11 cellular contexts compared by ENCODE assay signal in the genomic region with DNA sequence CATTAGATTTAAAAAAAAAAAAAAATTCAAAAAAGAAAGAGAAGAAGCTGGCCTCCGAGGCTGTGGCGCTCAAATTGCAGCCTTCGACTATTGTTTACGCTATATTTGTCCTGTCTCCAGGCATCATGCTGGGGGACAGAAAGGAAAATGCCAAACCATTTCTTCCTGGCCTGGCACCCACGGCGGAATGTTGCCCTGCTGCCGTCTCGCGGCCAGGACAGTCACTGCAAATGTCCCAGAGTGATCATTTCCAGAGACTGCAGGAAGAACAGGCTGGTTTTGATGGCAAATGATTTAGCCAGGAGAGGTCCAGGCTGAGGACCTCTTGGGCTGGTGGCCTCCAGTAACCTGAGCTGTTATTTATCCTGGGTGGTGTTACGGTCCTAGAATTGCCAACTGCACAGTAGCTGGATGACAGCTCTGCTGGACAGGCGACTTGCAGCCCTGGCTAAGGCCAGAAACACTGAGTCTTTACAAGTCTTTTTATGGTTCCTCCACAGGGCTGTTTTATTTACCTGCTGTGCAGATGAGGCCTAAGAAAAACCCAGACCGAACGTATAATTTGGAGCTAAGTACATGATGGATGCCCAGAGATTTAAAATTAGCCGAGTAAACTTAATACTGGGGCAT. TPM values are rescaled to one million over a fixed set of nuclear protein-coding genes. Genes with fewer than 3 reads are reported as not detected.
A peak's percentile ranks its signal among the peaks of the same experiment; 100 is the strongest.
DNase-seq lines count a peak whose midpoint lies in the region; ATAC-seq, FAIRE-seq and TF ChIP-seq lines count a peak whose summit lies in the region.
"Had no signal": no experiment of that assay in that cellular context is flagged by ENCODE, and none has a peak within 500 bp of the region (broad histone marks: within the 10 kb centered on the region; RNA-seq: fewer than 3 reads in every experiment).

No MANE protein-coding gene starts in this region.

- H3K9me3 ChIP-seq in H1 (ENCODE audit: insufficient read depth in 2 of 2, low read depth in 1 of 2, low read length in 1 of 2): no peaks in the 10 kb centered on the region

- 79% methylated on average over 14 of the region's 14 CpGs; no CpG with 5 or more reads in 1 of the 2 experiments for WGBS in H1 (ENCODE audit: extremely low coverage in 1 of 2, insufficient coverage in 1 of 2, insufficient read length in 1 of 2, insufficient replicate concordance in 2 of 2, low coverage in 1 of 2, low lambda C conversion rate in 2 of 2, missing lambda C conversion rate in 1 of 2), 2 experiments

- no peak for TF ChIP-seq POLR2A in H1 (IDR thresholded peaks at IDR 0.05; ENCODE audit: control extremely low read depth in 1 of 2, low read depth in 2 of 2, low read length in 2 of 2)

- ATAC-seq in HG03196 (IDR thresholded peaks at IDR 0.05; ENCODE audit: unreplicated experiment): no peak

- no peaks in the 10 kb centered on the region for H3K27me3 ChIP-seq in H1 (replicated peaks in 1 of 4; ENCODE audit: control insufficient read depth in 3 of 4, extremely low read depth in 1 of 4, insufficient read depth in 3 of 4, low read length in 3 of 4)
- H3K27me3 ChIP-seq: BLaER1 treated with 17β-estradiol and CSF1 and Interleukin-3, amounts not matched to agents 10 nM and 100 nM had no signal

- no peak overlapping the region for H4K8ac ChIP-seq in H1 (ENCODE audit: extremely low read depth, insufficient read depth, low read length)

- H3K4ac ChIP-seq in H1 (replicated peaks; ENCODE audit: insufficient read length, low read depth, low read length): no peak overlapping the region

- no peak overlapping the region for H3K4me3 ChIP-seq in H1 (ENCODE audit: extremely low read depth in 1 of 4, insufficient read depth in 2 of 4, low read depth in 3 of 4, low read length in 4 of 4)
- H3K4me3 ChIP-seq: BLaER1 treated with 17β-estradiol and CSF1 and Interleukin-3, amounts not matched to agents 10 nM and 100 nM; SK-N-MC had no signal

- no peaks in the 10 kb centered on the region for H3K23me2 ChIP-seq in H1 (ENCODE audit: low read depth, low read length)

- peak; percentile 9 to 25 (median 13); a peak in 3 of 4 replicates for TF ChIP-seq CTCF in H1 (IDR thresholded peaks at IDR 0.05; ENCODE audit: control extremely low read depth in 1 of 3, insufficient read depth in 1 of 3, low read depth in 1 of 3, low read length in 3 of 3)

- no peak overlapping the region for H3K4me2 ChIP-seq in H1 (ENCODE audit: insufficient read depth in 1 of 2, low read depth in 2 of 2, low read length in 2 of 2)
- H3K4me2 ChIP-seq: BLaER1 treated with 17β-estradiol and CSF1 and Interleukin-3, amounts not matched to agents 10 nM and 100 nM had no signal

- H3K18ac ChIP-seq in H1 (ENCODE audit: extremely low read depth, low read length): no peak overlapping the region

- no peak overlapping the region for H4K91ac ChIP-seq in H1 (replicated peaks; ENCODE audit: insufficient read length, low read length)

- no peaks in the 10 kb centered on the region for H3K36me3 ChIP-seq in H1 (ENCODE audit: control insufficient read depth in 2 of 4, insufficient read depth in 4 of 4, low read length in 3 of 4)
- H3K36me3 ChIP-seq: BLaER1 treated with 17β-estradiol and CSF1 and Interleukin-3, amounts not matched to agents 10 nM and 100 nM had no signal

- H2BK12ac ChIP-seq in H1 (ENCODE audit: low read depth, low read length): no peak overlapping the region

- no peak overlapping the region for H2BK15ac ChIP-seq in H1 (ENCODE audit: low read length)

- no peak overlapping the region for H2BK120ac ChIP-seq in H1 (replicated peaks; ENCODE audit: low read depth, low read length)

- H3K14ac ChIP-seq in H1 (ENCODE audit: insufficient read length): no peak overlapping the region

- peaks cover 0 to 2% (median 0%) of the 10 kb centered on the region in 4 experiments; a peak in 1 of 7 replicates for H3K4me1 ChIP-seq in H1 (replicated peaks in 1 of 4; ENCODE audit: control insufficient read depth in 3 of 4, insufficient read depth in 4 of 4, low read length in 3 of 4)

- no peak overlapping the region for H3K9ac ChIP-seq in H1 (replicated peaks in 1 of 4; ENCODE audit: extremely low read depth in 1 of 4, low read depth in 3 of 4, low read length in 3 of 4)
- H3K9ac ChIP-seq: BLaER1 treated with 17β-estradiol and CSF1 and Interleukin-3, amounts not matched to agents 10 nM and 100 nM had no signal

- H2AK5ac ChIP-seq in H1 (ENCODE audit: low read depth, low read length): no peak overlapping the region

- H2BK20ac ChIP-seq in H1 (ENCODE audit: low read length): no peak overlapping the region

- no peaks in the 10 kb centered on the region; a peak in 1 of 4 replicates for H3K79me2 ChIP-seq in H1 (ENCODE audit: control insufficient read depth in 1 of 2, insufficient read depth in 2 of 2, low read length in 2 of 2)

- no peak for FAIRE-seq in H1 (lab: Jason Lieb, UNC)
- FAIRE-seq: endometrium had no signal

- H2AFZ ChIP-seq in H1 (ENCODE audit: low read length): no peak overlapping the region

- peak in 1 of 2 experiments; percentile 35; a peak in 2 of 4 replicates for TF ChIP-seq RAD21 in H1 (IDR thresholded peaks at IDR 0.05 in 1 of 2, conservative IDR thresholded peaks at IDR 0.05 in 1 of 2; ENCODE audit: low read depth in 2 of 2, low read length in 2 of 2)

- H4K20me1 ChIP-seq in H1 (replicated peaks in 1 of 2; ENCODE audit: control insufficient read depth in 1 of 2, insufficient read depth in 2 of 2, low read length in 2 of 2): no peaks in the 10 kb centered on the region
- H4K20me1 ChIP-seq: BLaER1 treated with 17β-estradiol and CSF1 and Interleukin-3, amounts not matched to agents 10 nM and 100 nM had no signal

- H2BK5ac ChIP-seq in H1 (ENCODE audit: low read depth, low read length): no peak overlapping the region

- no peak overlapping the region for H4K5ac ChIP-seq in H1 (ENCODE audit: insufficient read length, low read depth, low read length)

- CTCF ChIA-PET in H1 (lab: Charles Lee; ENCODE audit: partially characterized antibody): interaction anchor here (0.6 to 4.2 kb wide), 5 partner anchors 19 to 329 kb away, joined by 3 to 16 read pairs (median 4); no protein-coding TSS in a partner anchor

- no peaks in the 10 kb centered on the region for H3K79me1 ChIP-seq in H1 (ENCODE audit: low read depth, low read length)

- H3K27ac ChIP-seq in H1 (ENCODE audit: low read depth, low read length): no peak overlapping the region
- H3K27ac ChIP-seq: BLaER1 treated with 17β-estradiol and CSF1 and Interleukin-3, amounts not matched to agents 10 nM and 100 nM; SK-N-MC had no signal

- POLR2A ChIA-PET in H1 (lab: Charles Lee; ENCODE audit: partially characterized antibody): no interaction called here

- no peak overlapping the region for H3K56ac ChIP-seq in H1 (replicated peaks; ENCODE audit: insufficient read length, low read depth, low read length)

- DNase-seq in SIG-M5 treated with dmso at 0.1 percent for 504 hours (lab: John Stamatoyannopoulos, UW; ENCODE audit: unreplicated experiment) (peak; percentile 1), SIG-M5 (lab: John Stamatoyannopoulos, UW) (no peak), H1 (ENCODE audit: low read depth in 1 of 2, low spot score in 2 of 2) (no peak), middle frontal gyrus (ENCODE audit: extremely low spot score, low spot score) (peak; percentile 15), NCI-H345 treated with DMSO at 0.1 percent for 48 hours (lab: John Stamatoyannopoulos, UW; ENCODE audit: unreplicated experiment) (no peak), NCI-H1092 (lab: John Stamatoyannopoulos, UW) (no peak), NCI-H1436 (lab: John Stamatoyannopoulos, UW) (no peak)

- no peak for TF ChIP-seq EP300 in H1 (IDR thresholded peaks at IDR 0.05; ENCODE audit: borderline replicate concordance in 1 of 2, low read depth in 2 of 2, low read length in 2 of 2)

- H3K23ac ChIP-seq in H1 (ENCODE audit: insufficient read length): no peak overlapping the region

TF ChIP-seq in H1, 55 proteins besides CTCF, POLR2A, EP300 and RAD21:
- TF ChIP-seq TEAD4 (IDR thresholded peaks at IDR 0.05; ENCODE audit: low read depth, low read length) (peak; percentile 63; the same call in 1 of the 2 replicates), KDM1A (IDR thresholded peaks at IDR 0.05; ENCODE audit: borderline replicate concordance, low read length) (no peak)
TF ChIP-seq in H1: peak in this region for 1.

RNA-seq across cellular contexts. Expression of gene LRRC38, which starts 30.2 kb away (rescaled TPM):
- 0.38 and 0.63 TPM in 2 replicates for total RNA-seq in H1 (2021; fragmentation: NEBNext Ultra II Directional; extraction: Animal tissue kit (Norgen Biotek cat#: 25700))
- polyA plus RNA-seq in H1 (2011; rRNA removed): 0.17 and 0.19 TPM in 2 replicates
- polyA plus RNA-seq in H1 (2011; cell fraction: cytosol; rRNA removed): 0.26 TPM
- polyA plus RNA-seq in H1 (2011; cell fraction: nucleus; rRNA removed): 0.14 TPM
- 0.35 to 0.39 TPM (median 0.39 TPM) in 3 of 4 replicates, not detected in the other for polyA plus RNA-seq in H1 (2012, experiment 1 of 2)
- polyA plus RNA-seq in H1 (2012, experiment 2 of 2): 0.75 TPM
- polyA plus RNA-seq in H1 (2013, experiment 1 of 2): 0.30 TPM
- 0.29 TPM for polyA plus RNA-seq in H1 (2013, experiment 2 of 2)
- 0.12 and 0.16 TPM in 2 replicates for polyA minus RNA-seq in H1 (2011; rRNA and poly(A)+ RNA removed)
- not detected for polyA minus RNA-seq in H1 (2011; cell fraction: cytosol; rRNA and poly(A)+ RNA removed)
- polyA minus RNA-seq in H1 (2011; cell fraction: nucleus; rRNA and poly(A)+ RNA removed): 0.40 TPM

RNA-seq across cellular contexts. Expression of gene PDPN, which starts 39.6 kb away (rescaled TPM):
- 169 and 182 TPM in 2 replicates for total RNA-seq in H1 (2021; fragmentation: NEBNext Ultra II Directional; extraction: Animal tissue kit (Norgen Biotek cat#: 25700))
- 44.7 and 49.7 TPM in 2 replicates for polyA plus RNA-seq in H1 (2011; rRNA removed)
- 44.8 TPM for polyA plus RNA-seq in H1 (2011; cell fraction: cytosol; rRNA removed)
- polyA plus RNA-seq in H1 (2011; cell fraction: nucleus; rRNA removed): 56.8 TPM
- 126 to 171 TPM (median 161 TPM) in 4 replicates for polyA plus RNA-seq in H1 (2012, experiment 1 of 2)
- polyA plus RNA-seq in H1 (2012, experiment 2 of 2): 60.4 TPM
- 161 TPM for polyA plus RNA-seq in H1 (2013, experiment 1 of 2)
- 213 TPM for polyA plus RNA-seq in H1 (2013, experiment 2 of 2)
- polyA minus RNA-seq in H1 (2011; rRNA and poly(A)+ RNA removed): 55.2 and 59.1 TPM in 2 replicates
- 45.0 TPM for polyA minus RNA-seq in H1 (2011; cell fraction: cytosol; rRNA and poly(A)+ RNA removed)
- polyA minus RNA-seq in H1 (2011; cell fraction: nucleus; rRNA and poly(A)+ RNA removed): 38.2 TPM

Comparison
In these comparisons a context has a peak if more than half of its experiments do, and no peak if none do; other contexts are left out.
1. DNase-seq: peak in SIG-M5 treated with dmso at 0.1 percent for 504 hours (single experiment) and middle frontal gyrus (single experiment); none in SIG-M5 (single experiment), H1 (0 of 2), NCI-H345 treated with DMSO at 0.1 percent for 48 hours (single experiment), NCI-H1092 (single experiment) and NCI-H1436 (single experiment).